In the genomic region with DNA sequence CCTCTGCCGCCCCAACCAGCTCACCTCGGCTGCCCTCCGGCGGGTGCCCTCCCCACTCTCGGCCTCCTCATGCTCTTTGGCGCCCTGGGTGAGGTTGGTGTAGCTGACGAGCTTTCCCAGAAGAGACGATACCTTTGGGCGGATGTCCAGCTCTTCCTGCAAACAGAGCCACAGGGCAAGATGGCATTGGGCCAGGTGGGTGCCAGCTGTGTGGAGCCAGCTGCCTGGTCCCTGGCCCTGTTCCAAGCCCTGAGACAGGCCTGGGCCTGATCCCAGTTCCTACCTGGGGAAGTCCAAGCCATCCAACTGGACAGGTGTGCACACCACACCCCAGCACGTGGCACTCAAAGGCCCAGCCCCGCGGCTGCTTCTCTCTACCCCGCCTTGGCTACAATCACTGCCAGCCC, we compare ENCODE assay signal across 14 cellular contexts. TPM values are rescaled to one million over a fixed set of nuclear protein-coding genes. Genes with fewer than 3 reads are reported as not detected.
DNase-seq lines count a peak whose midpoint lies in the region; ATAC-seq and TF ChIP-seq lines count a peak whose summit lies in the region.
"Had no signal": no experiment of that assay in that cellular context is flagged by ENCODE, and none has a peak within 500 bp of the region (broad histone marks: within the 10 kb centered on the region; RNA-seq: fewer than 3 reads in every experiment).

No MANE protein-coding gene starts in this region.

- H3K4me3 ChIP-seq in body of pancreas: no peak overlapping the region
- H3K4me3 ChIP-seq: HAP-1 had no signal

- no peaks in the 10 kb centered on the region for H3K27me3 Mint-ChIP-seq in Calu3 (ENCODE audit: unreplicated experiment)
- no peaks in the 10 kb centered on the region for H3K27me3 Mint-ChIP-seq in activated CD8-positive, alpha-beta T cell treated with anti-CD3 and anti-CD28 coated beads for 36 hours
- H3K27me3 Mint-ChIP-seq: T-cell had no signal

- peaks cover 0 to 2% of the 10 kb centered on the region in 2 donors for H3K36me3 ChIP-seq in body of pancreas (replicated peaks in 1 of 2; ENCODE audit: insufficient read depth in 1 of 2, low read depth in 2 of 2)

- peak; percentile 89 for ATAC-seq in body of pancreas
- no peak for ATAC-seq in activated CD8-positive, alpha-beta T cell treated with anti-CD3 and anti-CD28 coated beads for 36 hours
- no peak for ATAC-seq in GM18502 (IDR thresholded peaks at IDR 0.05; ENCODE audit: poor library complexity, unreplicated experiment)
- ATAC-seq: activated CD8-positive, alpha-beta T cell treated with anti-CD3 and anti-CD28 coated beads, Interleukin-2, amount 10 ng/mL, durations not matched to agents 7 days and 5 days; T-cell had no signal

- H3K27ac ChIP-seq in body of pancreas: peak overlapping the region in 3 of 4 donors; percentile 43 to 67 (median 64)

- H3K4me1 ChIP-seq in body of pancreas: peaks cover 43% of the 10 kb centered on the region
- H3K4me1 ChIP-seq: HAP-1 had no signal

- no peaks in the 10 kb centered on the region for H3K9me3 ChIP-seq in body of pancreas
- H3K9me3 ChIP-seq: HAP-1 had no signal

- CTCF ChIA-PET in Calu3 (lab: Charles Lee): interaction anchor here (0.5 to 1.1 kb wide), 2 partner anchors 79 to 90 kb away, joined by 3 to 5 read pairs; no protein-coding TSS in a partner anchor
- CTCF ChIA-PET in activated CD8-positive, alpha-beta T cell treated with anti-CD3 and anti-CD28 coated beads for 36 hours (lab: Charles Lee): interaction anchor here (1.4 kb wide), 1 partner anchor 22 kb away, joined by 3 read pairs; no protein-coding TSS in a partner anchor

- H3K4me1 Mint-ChIP-seq in Calu3 (ENCODE audit: low read depth, unreplicated experiment): no peaks in the 10 kb centered on the region
- H3K4me1 Mint-ChIP-seq in activated CD8-positive, alpha-beta T cell treated with anti-CD3 and anti-CD28 coated beads for 36 hours (ENCODE audit: low read depth): peaks cover 2% of the 10 kb centered on the region

- no peaks in the 10 kb centered on the region for H3K9me3 Mint-ChIP-seq in Calu3 (ENCODE audit: low read depth, unreplicated experiment)
- H3K9me3 Mint-ChIP-seq in activated CD8-positive, alpha-beta T cell treated with anti-CD3 and anti-CD28 coated beads for 36 hours: no peaks in the 10 kb centered on the region
- H3K9me3 Mint-ChIP-seq: T-cell had no signal

- H3K4me3 Mint-ChIP-seq in Calu3 (ENCODE audit: low read depth, unreplicated experiment): no peak overlapping the region
- no peak overlapping the region for H3K4me3 Mint-ChIP-seq in activated CD8-positive, alpha-beta T cell treated with anti-CD3 and anti-CD28 coated beads for 36 hours
- H3K4me3 Mint-ChIP-seq: activated CD8-positive, alpha-beta T cell treated with anti-CD3 and anti-CD28 coated beads, Interleukin-2, amount 10 ng/mL, durations not matched to agents 7 days and 5 days; T-cell had no signal

- no peak for TF ChIP-seq POLR2A in body of pancreas (IDR thresholded peaks at IDR 0.05)

- peaks cover 9% of the 10 kb centered on the region for H3K36me3 Mint-ChIP-seq in Calu3 (ENCODE audit: insufficient read depth, unreplicated experiment)
- peaks cover 31% of the 10 kb centered on the region for H3K36me3 Mint-ChIP-seq in activated CD8-positive, alpha-beta T cell treated with anti-CD3 and anti-CD28 coated beads for 36 hours (ENCODE audit: low read depth)

- DNase-seq in Calu3: peak; percentile 45
- peak; percentile 96 to 98 for DNase-seq in NCI-H2081 (lab: John Stamatoyannopoulos, UW)
- peak; percentile 92 to 99 (median 98) for DNase-seq in body of pancreas
- DNase-seq in myocyte (ENCODE audit: low read depth): peak; percentile 71
- no peak for DNase-seq in activated CD8-positive, alpha-beta T cell treated with anti-CD3 and anti-CD28 coated beads for 36 hours
- DNase-seq in epidermal melanocyte (ENCODE audit: insufficient read length, low spot score): no peak
- DNase-seq in GM10266 (ENCODE audit: extremely low spot score): no peak
- DNase-seq: activated CD8-positive, alpha-beta T cell treated with anti-CD3 and anti-CD28 coated beads, Interleukin-2, amount 10 ng/mL, durations not matched to agents 7 days and 5 days; islet precursor cell; NCI-H1694; T-cell had no signal

- intact Hi-C loops in Calu3 (cut with micrococcal nuclease; ENCODE audit: unreplicated experiment): no loop called here
- intact Hi-C loops in body of pancreas (cut with DNase I): no loop called here
- intact Hi-C loops in activated CD8-positive, alpha-beta T cell treated with anti-CD3 and anti-CD28 coated beads for 36 hours (cut with micrococcal nuclease): no loop called here

- H3K27me3 ChIP-seq in body of pancreas: no peaks in the 10 kb centered on the region

- POLR2A ChIA-PET in activated CD8-positive, alpha-beta T cell treated with anti-CD3 and anti-CD28 coated beads for 36 hours (lab: Charles Lee): interaction anchor here (1.0 to 1.5 kb wide), 2 partner anchors 20 to 62 kb away, joined by 3 read pairs; partner anchors contain the start of genes DDX28 and DUS2

- 20 to 24% methylated on average over 1 to 13 of the region's 13 CpGs for WGBS in body of pancreas, 2 donors

- H3K27ac Mint-ChIP-seq in Calu3 (ENCODE audit: unreplicated experiment): no peak overlapping the region
- H3K27ac Mint-ChIP-seq in activated CD8-positive, alpha-beta T cell treated with anti-CD3 and anti-CD28 coated beads for 36 hours: no peak overlapping the region
- H3K27ac Mint-ChIP-seq: activated CD8-positive, alpha-beta T cell treated with anti-CD3 and anti-CD28 coated beads, Interleukin-2, amount 10 ng/mL, durations not matched to agents 7 days and 5 days; T-cell had no signal

- TF ChIP-seq CTCF in Calu3 (IDR thresholded peaks at IDR 0.05; ENCODE audit: unreplicated experiment) (no peak), body of pancreas (IDR thresholded peaks at IDR 0.05) (no peak), GM10266 (IDR thresholded peaks at IDR 0.05; ENCODE audit: control insufficient read depth, insufficient read depth, low read depth, missing control alignments) (no peak)
- TF ChIP-seq CTCF in activated CD8-positive, alpha-beta T cell treated with anti-CD3 and anti-CD28 coated beads for 36 hours (IDR thresholded peaks at IDR 0.05): no peak

- no TSS peak for BruUV-seq in Calu3 (replicated peaks; lab: Mats Ljungman, UMichigan)

RNA-seq across cellular contexts. Expression of gene SLC12A4, which starts 6.9 kb away (rescaled TPM):
- total RNA-seq in Calu3 (2022) (31.7 and 38.0 TPM in 2 replicates), body of pancreas (10 to 100 TPM; 23.3 to 61.3 TPM), myocyte (85.9 and 98.3 TPM in 2 replicates)
- 151 TPM for polyA plus RNA-seq in myocyte (2012)
- 10 to 100 TPM; 32.5 to 38.0 TPM for total RNA-seq in activated CD8-positive, alpha-beta T cell treated with anti-CD3 and anti-CD28 coated beads for 36 hours

RNA-seq across cellular contexts. Expression of gene LCAT, which starts 17.6 kb away (rescaled TPM):
- 14.7 and 15.2 TPM in 2 replicates for total RNA-seq in Calu3 (2022)
- total RNA-seq in body of pancreas: 10 to 100 TPM in 1 of 2 donors, 1 to 10 TPM in 1; 7.5 to 17.8 TPM
- 15.3 and 25.1 TPM in 2 replicates for total RNA-seq in myocyte
- polyA plus RNA-seq in myocyte (2012): 35.4 TPM
- 10 to 100 TPM; 10.6 to 14.3 TPM for total RNA-seq in activated CD8-positive, alpha-beta T cell treated with anti-CD3 and anti-CD28 coated beads for 36 hours

RNA-seq across cellular contexts. Expression of gene DPEP3, which starts 18.7 kb away (rescaled TPM):
- total RNA-seq in Calu3 (2022) (not detected in 2 replicates), body of pancreas (not detected), myocyte (not detected in 2 replicates)
- not detected for polyA plus RNA-seq in myocyte (2012)
- total RNA-seq in activated CD8-positive, alpha-beta T cell treated with anti-CD3 and anti-CD28 coated beads for 36 hours: under 1 TPM; 0.16 to 0.25 TPM
- total RNA-seq: activated CD8-positive, alpha-beta T cell treated with anti-CD3 and anti-CD28 coated beads, Interleukin-2, amount 10 ng/mL, durations not matched to agents 7 days and 5 days; epithelial cell of proximal tubule had no signal

RNA-seq across cellular contexts. Expression of gene PSMB10, which starts 24.9 kb away (rescaled TPM):
- total RNA-seq in Calu3 (2022) (79.3 and 103 TPM in 2 replicates), body of pancreas (10 to 100 TPM; 16.2 to 26.7 TPM), myocyte (23.4 and 39.3 TPM in 2 replicates)
- 78.5 TPM for polyA plus RNA-seq in myocyte (2012)
- 100 to 1,000 TPM; 205 to 206 TPM for total RNA-seq in activated CD8-positive, alpha-beta T cell treated with anti-CD3 and anti-CD28 coated beads for 36 hours

RNA-seq across cellular contexts. Expression of gene CTRL, which starts 29.9 kb away (rescaled TPM):
- total RNA-seq in Calu3 (2022): 2.6 and 3.4 TPM in 2 replicates
- 1,000 to 10,000 TPM in 1 of 2 donors, 100 to 1,000 TPM in 1; 286 to 1,726 TPM for total RNA-seq in body of pancreas
- total RNA-seq in myocyte: 0.42 and 1.3 TPM in 2 replicates
- polyA plus RNA-seq in myocyte (2012): 1.5 TPM
- 1 to 10 TPM; 3.8 to 3.9 TPM for total RNA-seq in activated CD8-positive, alpha-beta T cell treated with anti-CD3 and anti-CD28 coated beads for 36 hours

Comparison
In these comparisons a context has a peak if more than half of its experiments do, and no peak if none do; other contexts are left out.
1. DNase-seq: peak in Calu3 (single experiment), NCI-H2081 (2 of 2), body of pancreas (4 of 4) and myocyte (single experiment); none in activated CD8-positive, alpha-beta T cell treated with anti-CD3 and anti-CD28 coated beads for 36 hours (single experiment), epidermal melanocyte (single experiment) and GM10266 (single experiment).